22 cellular contexts compared by ENCODE assay signal in the genomic region with DNA sequence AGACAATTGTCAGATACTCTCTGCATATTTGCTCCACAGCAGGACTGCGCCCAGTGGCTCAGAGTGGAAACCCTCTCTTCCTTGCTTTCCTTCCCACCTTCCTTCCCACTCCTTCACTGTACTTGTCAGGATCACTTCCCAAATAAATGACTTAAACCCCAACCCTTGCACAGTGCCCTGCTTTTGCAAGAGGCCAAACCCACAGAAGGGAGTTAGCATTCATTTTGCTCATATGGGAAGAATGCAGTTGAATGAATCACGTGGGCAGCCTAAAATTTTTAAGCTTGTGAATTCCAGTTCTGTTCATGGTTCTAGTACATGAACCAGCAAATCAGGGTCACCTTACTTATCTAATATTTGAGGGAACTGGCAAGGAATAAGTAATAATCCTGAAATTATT. TPM values are rescaled to one million over a fixed set of nuclear protein-coding genes. Genes with fewer than 3 reads are reported as not detected.
DNase-seq lines count a peak whose midpoint lies in the region; ATAC-seq, FAIRE-seq and TF ChIP-seq lines count a peak whose summit lies in the region.
"Had no signal": no experiment of that assay in that cellular context is flagged by ENCODE, and none has a peak within 500 bp of the region (broad histone marks: within the 10 kb centered on the region; RNA-seq: fewer than 3 reads in every experiment).

No MANE protein-coding gene starts in this region.

- H4K20me1 ChIP-seq in DOHH2 (ENCODE audit: control insufficient read depth, insufficient read depth, low read depth, low read length) (no peaks in the 10 kb centered on the region), Karpas-422 (ENCODE audit: insufficient read depth, low read depth, low read length) (no peaks in the 10 kb centered on the region)

- no peaks in the 10 kb centered on the region for H3K79me2 ChIP-seq in DOHH2 (ENCODE audit: control insufficient read depth, low read length)
- no peaks in the 10 kb centered on the region for H3K79me2 ChIP-seq in Karpas-422 (ENCODE audit: low read length)

- no peak for ATAC-seq in HG03565 (IDR thresholded peaks at IDR 0.05; ENCODE audit: unreplicated experiment)
- ATAC-seq in HG03521 (IDR thresholded peaks at IDR 0.05; ENCODE audit: unreplicated experiment), result no peak
- no peak for ATAC-seq in GM21717 (IDR thresholded peaks at IDR 0.05; ENCODE audit: unreplicated experiment)
- ATAC-seq: activated naive CD8-positive, alpha-beta T cell treated with anti-CD3 and anti-CD28 coated beads, Interleukin-2, amount 50 U/mL, for 24 hours; right lobe of liver had no signal

- H3K9me2 ChIP-seq in DOHH2 (replicated peaks; ENCODE audit: control insufficient read depth, low read length) (no peaks in the 10 kb centered on the region), Karpas-422 (replicated peaks; ENCODE audit: insufficient read depth, low read length) (no peaks in the 10 kb centered on the region)

- peak overlapping the region; percentile 69; the same call in 1 of the 2 replicates for H3K27ac ChIP-seq in DOHH2 (ENCODE audit: low read depth, low read length)
- H3K27ac ChIP-seq in Karpas-422 (ENCODE audit: low read length), result peak overlapping the region; percentile 62
- H3K27ac ChIP-seq: right lobe of liver had no signal

- no peaks in the 10 kb centered on the region for H3K36me3 ChIP-seq in DOHH2 (ENCODE audit: control insufficient read depth, low read length)
- H3K36me3 ChIP-seq in Karpas-422 (ENCODE audit: insufficient read depth, low read length), result no peaks in the 10 kb centered on the region
- H3K36me3 ChIP-seq in bronchial epithelial cell (ENCODE audit: control insufficient read depth, insufficient read depth, low read length), result no peaks in the 10 kb centered on the region
- H3K36me3 ChIP-seq: right lobe of liver had no signal

- no peak overlapping the region for H2AFZ ChIP-seq in Karpas-422 (ENCODE audit: low read length)

- H3K9me3 ChIP-seq in DOHH2 (ENCODE audit: control insufficient read depth, insufficient read depth, low read length) (no peaks in the 10 kb centered on the region), Karpas-422 (ENCODE audit: low read length) (no peaks in the 10 kb centered on the region)
- H3K9me3 ChIP-seq: right lobe of liver had no signal

- peaks cover 40% of the 10 kb centered on the region for H3K4me1 ChIP-seq in DOHH2 (ENCODE audit: control insufficient read depth, low read length)
- peaks cover 31% of the 10 kb centered on the region for H3K4me1 ChIP-seq in Karpas-422 (ENCODE audit: low read length)
- H3K4me1 ChIP-seq: right lobe of liver had no signal

- H3F3A ChIP-seq in DOHH2 (ENCODE audit: control insufficient read depth, insufficient read depth), result peaks cover 5% of the 10 kb centered on the region; the same call in 1 of the 2 replicates

- no peak overlapping the region for H3K9ac ChIP-seq in Karpas-422 (ENCODE audit: low read length)

- no peak for TF ChIP-seq CTCF in DOHH2 (IDR thresholded peaks at IDR 0.05; ENCODE audit: low read depth, low read length, poor library complexity, severe bottlenecking)
- TF ChIP-seq CTCF in bronchial epithelial cell (IDR thresholded peaks at IDR 0.05; ENCODE audit: insufficient read depth, low read length, severe bottlenecking), result no peak

- DNase-seq in Karpas-422, result no peak
- DNase-seq in bronchial epithelial cell (ENCODE audit: low read depth), result peak; percentile 4
- peak; percentile 13 for DNase-seq in skeletal muscle cell (ENCODE audit: low read depth)
- no peak for DNase-seq in NCI-H748 (lab: John Stamatoyannopoulos, UW; ENCODE audit: unreplicated experiment)
- DNase-seq: activated CD4-positive, alpha-beta T cell treated with anti-CD3 and anti-CD28 coated beads, Interleukin-2, amount 50 U/mL, for 48 hours; activated CD4-positive, CD25-positive, alpha-beta regulatory T cell; activated gamma-delta T cell; activated naive CD8-positive, alpha-beta T cell treated with anti-CD3 and anti-CD28 coated beads, Interleukin-2, amount 50 U/mL, for 24 hours; CD8-positive, alpha-beta memory T cell; cortex of kidney; hypothalamus; NCI-H1417; NCI-H524; nephron progenitor cell; right lobe of liver; T-helper 9 cell had no signal

- no peaks in the 10 kb centered on the region for H3K27me3 ChIP-seq in DOHH2 (ENCODE audit: control insufficient read depth, low read length)
- H3K27me3 ChIP-seq in Karpas-422 (ENCODE audit: low read length), result no peaks in the 10 kb centered on the region
- no peaks in the 10 kb centered on the region for H3K27me3 ChIP-seq in bronchial epithelial cell (ENCODE audit: control insufficient read depth, insufficient read depth, low read length)
- H3K27me3 ChIP-seq: right lobe of liver had no signal

- H3K4me3 ChIP-seq in DOHH2 (ENCODE audit: low read length) (peak overlapping the region; percentile 34), Karpas-422 (ENCODE audit: low read length) (no peak overlapping the region), bronchial epithelial cell (ENCODE audit: low read depth, low read length) (no peak overlapping the region), skeletal muscle cell (ENCODE audit: low read depth, low read length) (no peak overlapping the region)
- H3K4me3 ChIP-seq: right lobe of liver had no signal

- no peak for FAIRE-seq in bronchial epithelial cell (lab: Jason Lieb, UNC)
- FAIRE-seq: frontal cortex, islet of Langerhans had no signal

- H3K4me2 ChIP-seq in DOHH2 (ENCODE audit: low read length) (peak overlapping the region; percentile 67), Karpas-422 (ENCODE audit: low read depth, low read length, poor library complexity, severe bottlenecking) (no peak overlapping the region)

RNA-seq across cellular contexts. Expression of a gene that starts 47.7 kb away (rescaled TPM):
- total RNA-seq in Karpas-422 (2014; rRNA removed; shearing (Covaris generic); ENCODE audit: low replicate concordance), result 28.8 and 41.5 TPM in 2 replicates
- total RNA-seq in bronchial epithelial cell, result under 0.01 TPM in 2 replicates

Comparison
In these comparisons a context has a peak if more than half of its experiments do, and no peak if none do; other contexts are left out.
1. DNase-seq: peak in bronchial epithelial cell (single experiment) and skeletal muscle cell (single experiment); none in Karpas-422 (single experiment) and NCI-H748 (single experiment).
2. RNA of a gene that starts 47.7 kb away (total RNA-seq): 28.8 to 41.5 TPM in Karpas-422; under 0.01 TPM in bronchial epithelial cell; every median in the first group is over 10 times any median in the second.